21 cellular contexts compared by ENCODE assay signal in the genomic region with DNA sequence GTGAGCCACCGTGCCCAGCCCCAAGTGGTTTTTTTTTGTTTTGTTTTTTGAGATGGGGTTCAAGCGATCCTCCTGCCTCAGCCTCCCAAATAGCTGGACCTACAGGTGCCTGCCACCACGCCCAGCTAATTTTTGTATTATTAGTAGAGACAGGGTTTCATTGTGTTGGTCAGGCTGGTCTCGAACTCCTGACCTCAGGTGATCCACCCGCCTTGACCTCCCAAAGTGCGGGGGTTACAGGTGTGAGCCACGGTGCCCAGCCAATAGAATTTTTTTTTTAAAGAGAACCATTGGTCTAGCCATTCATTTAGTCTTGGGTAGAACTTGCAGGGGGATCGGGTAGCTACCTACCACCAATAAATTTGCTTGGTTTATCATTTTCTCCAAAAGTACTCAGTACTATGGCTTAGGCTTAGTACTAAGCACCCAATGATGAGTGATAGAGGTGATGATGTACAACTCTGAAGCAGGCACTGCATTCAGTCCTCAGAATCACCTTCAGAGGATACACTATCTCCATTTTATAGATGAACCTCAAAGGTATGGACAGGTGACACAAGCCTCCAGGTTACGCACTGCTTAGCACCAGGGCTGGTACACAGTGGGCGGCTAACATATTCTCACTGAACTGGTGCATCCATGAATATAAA. TPM values are rescaled to one million over a fixed set of nuclear protein-coding genes. Genes with fewer than 3 reads are reported as not detected.
DNase-seq lines count a peak whose midpoint lies in the region; ATAC-seq, FAIRE-seq and TF ChIP-seq lines count a peak whose summit lies in the region.
"Had no signal": no experiment of that assay in that cellular context is flagged by ENCODE, and none has a peak within 500 bp of the region (broad histone marks: within the 10 kb centered on the region; RNA-seq: fewer than 3 reads in every experiment).

No MANE protein-coding gene starts in this region.

- no peaks in the 10 kb centered on the region for H4K20me1 ChIP-seq in HepG2 (ENCODE audit: insufficient read depth, low read length)
- H4K20me1 ChIP-seq in hepatocyte (ENCODE audit: insufficient read depth, poor library complexity, severe bottlenecking), result no peaks in the 10 kb centered on the region
- H4K20me1 ChIP-seq in smooth muscle cell (ENCODE audit: low read depth), result no peaks in the 10 kb centered on the region

- H3K4me1 ChIP-seq in HepG2 (ENCODE audit: insufficient read depth, low read length) (peaks cover 52% of the 10 kb centered on the region), right lobe of liver (peaks cover 0 to 9% (median 0%) of the 10 kb centered on the region in 4 donors), hepatocyte (ENCODE audit: insufficient read depth) (peaks cover 17% of the 10 kb centered on the region), smooth muscle cell (ENCODE audit: low read depth) (peaks cover 6% of the 10 kb centered on the region), breast epithelium (no peaks in the 10 kb centered on the region)

- H3K27me3 ChIP-seq in HepG2 (ENCODE audit: control insufficient read depth in 1 of 2, insufficient read depth in 2 of 2, low read length in 2 of 2), result no peaks in the 10 kb centered on the region
- H3K27me3 ChIP-seq in right lobe of liver, result no peaks in the 10 kb centered on the region
- no peaks in the 10 kb centered on the region for H3K27me3 ChIP-seq in hepatocyte
- H3K27me3 ChIP-seq in smooth muscle cell (ENCODE audit: low read depth), result no peaks in the 10 kb centered on the region
- H3K27me3 ChIP-seq in breast epithelium, result no peaks in the 10 kb centered on the region

- H3K4me3 ChIP-seq in HepG2 (replicated peaks in 1 of 3; ENCODE audit: insufficient read depth in 1 of 3, low read depth in 2 of 3, low read length in 3 of 3), result no peak overlapping the region; a peak in 1 of 6 replicates
- H3K4me3 ChIP-seq in right lobe of liver, result no peak overlapping the region
- H3K4me3 ChIP-seq in NB4 (ENCODE audit: low read depth, low read length), result no peak overlapping the region
- H3K4me3 ChIP-seq in hepatocyte, result no peak overlapping the region
- no peak overlapping the region for H3K4me3 ChIP-seq in smooth muscle cell
- no peak overlapping the region for H3K4me3 ChIP-seq in breast epithelium

- H3K4me3 Mint-ChIP-seq in chondrocyte (ENCODE audit: unreplicated experiment), result no peak overlapping the region
- H3K4me3 Mint-ChIP-seq: B cell; CD4-positive, alpha-beta memory T cell; IgD-negative memory B cell had no signal

- no peak for ATAC-seq in HepG2
- ATAC-seq in right lobe of liver, result no peak
- ATAC-seq: HCT116 had no signal

- TF ChIP-seq EP300 in HepG2 (IDR thresholded peaks at IDR 0.05; ENCODE audit: low read depth in 2 of 2, low read length in 2 of 2), result no peak
- TF ChIP-seq EP300 in HepG2 (CRISPR knock-in tag; IDR thresholded peaks at IDR 0.05; ENCODE audit: borderline replicate concordance), result no peak

- CTCF ChIA-PET in HepG2 (lab: Yijun Ruan, JAX; ENCODE audit: low intra/inter-chr PET ratio, low total read pairs), result interaction anchor here (2.0 kb wide), 1 partner anchor 13 kb away, joined by 7 read pairs; a partner anchor contains a TSS

- H3K9me3 ChIP-seq in HepG2 (ENCODE audit: low read length) (no peaks in the 10 kb centered on the region), right lobe of liver (no peaks in the 10 kb centered on the region), hepatocyte (ENCODE audit: low read depth) (no peaks in the 10 kb centered on the region), smooth muscle cell (replicated peaks; ENCODE audit: low read depth) (no peaks in the 10 kb centered on the region), breast epithelium (no peaks in the 10 kb centered on the region)

- TF ChIP-seq CTCF in HepG2 (CRISPR knock-in tag; IDR thresholded peaks at IDR 0.05) (no peak), right lobe of liver (IDR thresholded peaks at IDR 0.05) (no peak), NB4 (IDR thresholded peaks at IDR 0.05; ENCODE audit: low read depth, low read length) (no peak), hepatocyte (IDR thresholded peaks at IDR 0.05; ENCODE audit: poor library complexity) (no peak), smooth muscle cell (IDR thresholded peaks at IDR 0.05; ENCODE audit: borderline replicate concordance, insufficient read depth, poor library complexity, severe bottlenecking) (no peak), breast epithelium (IDR thresholded peaks at IDR 0.05) (no peak), chondrocyte (IDR thresholded peaks at IDR 0.05) (no peak)

- H3K4me2 ChIP-seq in HepG2 (ENCODE audit: low read depth, low read length) (peak overlapping the region; percentile 80), hepatocyte (peak overlapping the region; percentile 4), smooth muscle cell (no peak overlapping the region)

- intact Hi-C loops in HepG2 (cut with micrococcal nuclease; ENCODE audit: unreplicated experiment), result no loop called here
- intact Hi-C loops in right lobe of liver (cut with DNase I), result no loop called here
- intact Hi-C loops in breast epithelium (cut with DNase I; ENCODE audit: low total_unique reads), result no loop called here

- peaks cover 16% of the 10 kb centered on the region for H3K4me1 Mint-ChIP-seq in chondrocyte (ENCODE audit: low read depth)

- FAIRE-seq in HepG2 (lab: Jason Lieb, UNC), result no peak
- FAIRE-seq: D721Med, G401.6, GM12891, H54 had no signal

- no peak for TF ChIP-seq POLR2A in HepG2 (IDR thresholded peaks at IDR 0.05; ENCODE audit: insufficient read depth in 1 of 2, low read depth in 2 of 2, low read length in 2 of 2)
- TF ChIP-seq POLR2A in right lobe of liver (IDR thresholded peaks at IDR 0.05), result no peak
- TF ChIP-seq POLR2A in NB4 (IDR thresholded peaks at IDR 0.05; ENCODE audit: extremely low read depth, insufficient read length), result no peak
- TF ChIP-seq POLR2A in breast epithelium (IDR thresholded peaks at IDR 0.05), result no peak

- no peaks in the 10 kb centered on the region for H3K27me3 Mint-ChIP-seq in chondrocyte (ENCODE audit: low read depth)
- H3K27me3 Mint-ChIP-seq: B cell; CD4-positive, alpha-beta memory T cell had no signal

- H3K36me3 Mint-ChIP-seq in chondrocyte (ENCODE audit: low read depth), result no peaks in the 10 kb centered on the region
- H3K36me3 Mint-ChIP-seq: CD4-positive, alpha-beta memory T cell; IgD-negative memory B cell had no signal

- in situ Hi-C loops in HepG2 (cut with HindIII; ENCODE audit: extremely low pct_ligation_motif_present, low pct_unique_long_range_greater_than_20kb), result no loop called here

- BruUV-seq in HepG2 (replicated peaks; lab: Mats Ljungman, UMichigan), result no TSS peak

- TF ChIP-seq RAD21 in HepG2 (CRISPR knock-in tag; IDR thresholded peaks at IDR 0.05), result no peak

- WGBS in HepG2 (ENCODE audit: low lambda C conversion rate), result 97% methylated on average over 10 of the region's 10 CpGs
- WGBS in right lobe of liver (ENCODE audit: insufficient coverage, low coverage, low lambda C conversion rate, missing lambda C conversion rate), result 87% methylated on average over 8 of the region's 10 CpGs
- WGBS in hepatocyte (ENCODE audit: low lambda C conversion rate, missing lambda C conversion rate), result 98% methylated on average over 10 of the region's 10 CpGs
- WGBS in smooth muscle cell (ENCODE audit: low lambda C conversion rate), result 96% methylated on average over 10 of the region's 10 CpGs

- no peak overlapping the region for H2AFZ ChIP-seq in HepG2 (ENCODE audit: low read length)
- H2AFZ ChIP-seq in hepatocyte, result no peak overlapping the region
- H2AFZ ChIP-seq in smooth muscle cell (ENCODE audit: low read depth), result no peak overlapping the region

- DNase-seq in HepG2 (ENCODE audit: low spot score) (no peak), right lobe of liver (no peak), NB4 (ENCODE audit: low read depth) (peak; percentile 38), hepatocyte (ENCODE audit: low spot score) (no peak), smooth muscle cell (lab: John Stamatoyannopoulos, UW; ENCODE audit: unreplicated experiment) (no peak), breast epithelium (ENCODE audit: low spot score in 2 of 2) (no peak), NCI-H774 (lab: John Stamatoyannopoulos, UW) (no peak), chondrocyte (ENCODE audit: low spot score) (no peak)
- DNase-seq: 8988T; ACHN; CD4-positive, alpha-beta memory T cell; DMS79 treated with DMSO at 0.1 percent for 48 hours had no signal

- H3K36me3 ChIP-seq in HepG2 (replicated peaks in 1 of 2; ENCODE audit: control insufficient read depth in 1 of 2, insufficient read depth in 2 of 2, low read length in 2 of 2), result no peaks in the 10 kb centered on the region
- no peaks in the 10 kb centered on the region for H3K36me3 ChIP-seq in right lobe of liver
- H3K36me3 ChIP-seq in hepatocyte (replicated peaks; ENCODE audit: insufficient read depth, low read depth), result no peaks in the 10 kb centered on the region
- H3K36me3 ChIP-seq in smooth muscle cell (ENCODE audit: low read depth), result no peaks in the 10 kb centered on the region
- no peaks in the 10 kb centered on the region for H3K36me3 ChIP-seq in breast epithelium

- no peaks in the 10 kb centered on the region for H3K9me2 ChIP-seq in hepatocyte (replicated peaks; ENCODE audit: insufficient read depth)

- no peaks in the 10 kb centered on the region for H3K9me3 Mint-ChIP-seq in chondrocyte (ENCODE audit: low read depth)
- H3K9me3 Mint-ChIP-seq: CD4-positive, alpha-beta memory T cell; IgD-negative memory B cell had no signal

- H3K27ac Mint-ChIP-seq in chondrocyte (ENCODE audit: unreplicated experiment), result no peak overlapping the region
- H3K27ac Mint-ChIP-seq: B cell had no signal

- H3K27ac ChIP-seq in HepG2 (ENCODE audit: extremely low read length, insufficient read depth, low read length) (peak overlapping the region; percentile 93), right lobe of liver (no peak overlapping the region), hepatocyte (peak overlapping the region; percentile 76), smooth muscle cell (ENCODE audit: low read depth) (peak overlapping the region; percentile 70), breast epithelium (peak overlapping the region in 1 of 2 donors; percentile 70)
- H3K27ac ChIP-seq: C4-2B had no signal

- H3K9ac ChIP-seq in HepG2 (ENCODE audit: insufficient read depth, low read depth, low read length), result peak overlapping the region; percentile 80
- H3K9ac ChIP-seq in smooth muscle cell (ENCODE audit: low read depth), result no peak overlapping the region

- H3K79me2 ChIP-seq in HepG2 (ENCODE audit: insufficient read depth, low read length) (no peaks in the 10 kb centered on the region), hepatocyte (no peaks in the 10 kb centered on the region), smooth muscle cell (ENCODE audit: low read depth) (no peaks in the 10 kb centered on the region)

- POLR2A ChIA-PET in HepG2 (lab: Yijun Ruan, JAX), result interaction anchor here (0.6 to 3.5 kb wide), 7 partner anchors 11 to 327 kb away, joined by 3 to 17 read pairs (median 4); a partner anchor contains a TSS

- H3F3A ChIP-seq in smooth muscle cell (ENCODE audit: low read depth), result peaks cover 4% of the 10 kb centered on the region

RNA-seq across cellular contexts. Expression of a gene that starts 12.9 kb away (rescaled TPM):
- 0.02 TPM in 1 of 2 replicates, not detected in the other for total RNA-seq in HepG2 (2016; rRNA removed; fragmentation: Illumina TruSeq; extraction: Trizol)
- not detected in 2 replicates for total RNA-seq in HepG2 (2016; cell fraction: cytosol; rRNA removed; fragmentation: Illumina TruSeq; extraction: Trizol; ENCODE audit: low read depth)
- 0.03 and 0.04 TPM in 2 replicates for total RNA-seq in HepG2 (2016; cell fraction: insoluble cytoplasmic fraction; rRNA removed; fragmentation: Illumina TruSeq; extraction: Trizol)
- total RNA-seq in HepG2 (2016; cell fraction: membrane; rRNA removed; fragmentation: Illumina TruSeq; extraction: Trizol), result not detected in 2 replicates
- 0.12 TPM in 1 of 2 replicates, not detected in the other for total RNA-seq in HepG2 (2016; cell fraction: nucleus; rRNA removed; fragmentation: Illumina TruSeq; extraction: Trizol)
- 0.04 and 0.05 TPM in 2 replicates for polyA plus RNA-seq in HepG2 (2011; rRNA removed)
- polyA plus RNA-seq in HepG2 (2011; cell fraction: cytosol; rRNA removed), result 0.01 TPM in 1 of 2 replicates, not detected in the other
- polyA plus RNA-seq in HepG2 (2011; cell fraction: nucleus; rRNA removed), result 0.24 and 0.29 TPM in 2 replicates
- 0.03 and 0.08 TPM in 2 replicates for polyA plus RNA-seq in HepG2 (2012)
- polyA plus RNA-seq in HepG2 (2016; cell fraction: cytosol; fragmentation: Illumina TruSeq; extraction: Trizol; ENCODE audit: low read depth), result not detected in 2 replicates
- not detected in 2 replicates for polyA plus RNA-seq in HepG2 (2016; cell fraction: insoluble cytoplasmic fraction; fragmentation: Illumina TruSeq; extraction: Trizol; ENCODE audit: low read depth)
- polyA plus RNA-seq in HepG2 (2016; cell fraction: membrane; fragmentation: Illumina TruSeq; extraction: Trizol; ENCODE audit: low read depth), result 0.06 TPM in 1 of 2 replicates, not detected in the other
- polyA plus RNA-seq in HepG2 (2016; cell fraction: nucleus; fragmentation: Illumina TruSeq; extraction: Trizol; ENCODE audit: insufficient read depth, low read depth), result not detected in 2 replicates
- 0.18 TPM in 1 of 2 replicates, not detected in the other for polyA minus RNA-seq in HepG2 (2011; rRNA and poly(A)+ RNA removed; ENCODE audit: low replicate concordance)
- polyA minus RNA-seq in HepG2 (2011; cell fraction: cytosol; rRNA and poly(A)+ RNA removed), result not detected in 2 replicates
- 0.12 and 0.13 TPM in 2 replicates for polyA minus RNA-seq in HepG2 (2011; cell fraction: nucleus; rRNA and poly(A)+ RNA removed)
- not detected for total RNA-seq in right lobe of liver
- not detected in 2 replicates for total RNA-seq in hepatocyte
- not detected in 2 replicates for polyA plus RNA-seq in hepatocyte
- total RNA-seq in smooth muscle cell, result 0.13 TPM in 1 of 2 replicates, not detected in the other
- not detected in 2 replicates for polyA plus RNA-seq in smooth muscle cell
- total RNA-seq in breast epithelium, result under 1 TPM; under 0.01 to 0.32 (median 0.15) TPM
- 0.07 to 0.15 TPM in 2 of 3 replicates, not detected in the other for total RNA-seq in chondrocyte
- total RNA-seq: HT-29 had no signal
- polyA plus RNA-seq: CD4-positive, alpha-beta memory T cell had no signal

RNA-seq across cellular contexts. Expression of a gene that starts 56.6 kb away (rescaled TPM):
- total RNA-seq in HepG2 (2016; rRNA removed; fragmentation: Illumina TruSeq; extraction: Trizol), result 42.1 and 50.7 TPM in 2 replicates
- total RNA-seq in HepG2 (2016; cell fraction: cytosol; rRNA removed; fragmentation: Illumina TruSeq; extraction: Trizol; ENCODE audit: low read depth), result 43.5 and 46.2 TPM in 2 replicates
- 45.7 and 51.2 TPM in 2 replicates for total RNA-seq in HepG2 (2016; cell fraction: insoluble cytoplasmic fraction; rRNA removed; fragmentation: Illumina TruSeq; extraction: Trizol)
- total RNA-seq in HepG2 (2016; cell fraction: membrane; rRNA removed; fragmentation: Illumina TruSeq; extraction: Trizol), result 61.6 and 66.4 TPM in 2 replicates
- total RNA-seq in HepG2 (2016; cell fraction: nucleus; rRNA removed; fragmentation: Illumina TruSeq; extraction: Trizol), result 18.5 and 21.3 TPM in 2 replicates
- polyA plus RNA-seq in HepG2 (2011; rRNA removed), result 53.3 and 57.6 TPM in 2 replicates
- 43.6 and 53.1 TPM in 2 replicates for polyA plus RNA-seq in HepG2 (2011; cell fraction: cytosol; rRNA removed)
- polyA plus RNA-seq in HepG2 (2011; cell fraction: nucleus; rRNA removed), result 25.7 and 36.0 TPM in 2 replicates
- 41.4 and 42.8 TPM in 2 replicates for polyA plus RNA-seq in HepG2 (2012)
- 58.9 and 74.1 TPM in 2 replicates for polyA plus RNA-seq in HepG2 (2016; cell fraction: cytosol; fragmentation: Illumina TruSeq; extraction: Trizol; ENCODE audit: low read depth)
- polyA plus RNA-seq in HepG2 (2016; cell fraction: insoluble cytoplasmic fraction; fragmentation: Illumina TruSeq; extraction: Trizol; ENCODE audit: low read depth), result 70.1 and 77.5 TPM in 2 replicates
- polyA plus RNA-seq in HepG2 (2016; cell fraction: membrane; fragmentation: Illumina TruSeq; extraction: Trizol; ENCODE audit: low read depth), result 74.5 and 89.5 TPM in 2 replicates
- polyA plus RNA-seq in HepG2 (2016; cell fraction: nucleus; fragmentation: Illumina TruSeq; extraction: Trizol; ENCODE audit: insufficient read depth, low read depth), result 54.8 and 59.1 TPM in 2 replicates
- 21.5 and 39.2 TPM in 2 replicates for polyA minus RNA-seq in HepG2 (2011; rRNA and poly(A)+ RNA removed; ENCODE audit: low replicate concordance)
- polyA minus RNA-seq in HepG2 (2011; cell fraction: cytosol; rRNA and poly(A)+ RNA removed), result 16.5 and 16.9 TPM in 2 replicates
- 9.7 and 13.8 TPM in 2 replicates for polyA minus RNA-seq in HepG2 (2011; cell fraction: nucleus; rRNA and poly(A)+ RNA removed)
- total RNA-seq in right lobe of liver, result 10 to 100 TPM; 15.2 to 21.3 (median 18.6) TPM
- 62.7 and 75.0 TPM in 2 replicates for total RNA-seq in hepatocyte
- 106 and 118 TPM in 2 replicates for polyA plus RNA-seq in hepatocyte
- 29.2 and 35.4 TPM in 2 replicates for total RNA-seq in smooth muscle cell
- 57.6 and 62.8 TPM in 2 replicates for polyA plus RNA-seq in smooth muscle cell
- total RNA-seq in breast epithelium, result 10 to 100 TPM; 22.7 to 30.9 (median 24.3) TPM
- 34.4 to 83.2 TPM (median 82.9 TPM) in 3 replicates for total RNA-seq in chondrocyte

Comparison
In these comparisons a context has a peak if more than half of its experiments do, and no peak if none do; other contexts are left out.
1. H3K27ac ChIP-seq: peak in HepG2 (single experiment), hepatocyte (single experiment) and smooth muscle cell (single experiment); none in right lobe of liver (0 of 3).